Comparison of ENCODE assay signal across 2 cellular contexts in genomic region chr15:90836296-90836871, GRCh38.
TF ChIP-seq lines count a peak whose summit lies in the region.

No MANE protein-coding gene starts in this region.

TF ChIP-seq in HEK293, 187 proteins besides CTCF, POLR2A, EP300 and RAD21 (continued from another document):
- peak; percentile 66 for TF ChIP-seq ZNF692 (tag by site-specific recombination; IDR thresholded peaks at IDR 0.05)
- TF ChIP-seq ZNF324 (tag by site-specific recombination; IDR thresholded peaks at IDR 0.05) = peak; percentile 70; the same call in 1 of the 2 replicates
- TF ChIP-seq ZNF473 (tag by site-specific recombination; IDR thresholded peaks at IDR 0.05) = no peak
- TF ChIP-seq GLI4 (tag by site-specific recombination; IDR thresholded peaks at IDR 0.05) = no peak

TF ChIP-seq in HepG2, 621 proteins besides CTCF, POLR2A, EP300 and RAD21 (continued from another document):
- TF ChIP-seq DZIP1 (CRISPR knock-in tag; IDR thresholded peaks at IDR 0.05) = no peak
- TF ChIP-seq DR1 (CRISPR knock-in tag; IDR thresholded peaks at IDR 0.05) = no peak
- TF ChIP-seq, protein P1, sequence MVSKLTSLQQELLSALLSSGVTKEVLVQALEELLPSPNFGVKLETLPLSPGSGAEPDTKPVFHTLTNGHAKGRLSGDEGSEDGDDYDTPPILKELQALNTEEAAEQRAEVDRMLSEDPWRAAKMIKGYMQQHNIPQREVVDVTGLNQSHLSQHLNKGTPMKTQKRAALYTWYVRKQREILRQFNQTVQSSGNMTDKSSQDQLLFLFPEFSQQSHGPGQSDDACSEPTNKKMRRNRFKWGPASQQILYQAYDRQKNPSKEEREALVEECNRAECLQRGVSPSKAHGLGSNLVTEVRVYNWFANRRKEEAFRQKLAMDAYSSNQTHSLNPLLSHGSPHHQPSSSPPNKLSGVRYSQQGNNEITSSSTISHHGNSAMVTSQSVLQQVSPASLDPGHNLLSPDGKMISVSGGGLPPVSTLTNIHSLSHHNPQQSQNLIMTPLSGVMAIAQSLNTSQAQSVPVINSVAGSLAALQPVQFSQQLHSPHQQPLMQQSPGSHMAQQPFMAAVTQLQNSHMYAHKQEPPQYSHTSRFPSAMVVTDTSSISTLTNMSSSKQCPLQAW (CRISPR knock-in tag; IDR thresholded peaks at IDR 0.05) = no peak
- no peak for TF ChIP-seq ZNF292 (CRISPR knock-in tag; IDR thresholded peaks at IDR 0.05; ENCODE audit: borderline replicate concordance, low read depth)
- TF ChIP-seq ZBTB37 (CRISPR knock-in tag; IDR thresholded peaks at IDR 0.05) = no peak
- no peak for TF ChIP-seq ZNF350 (CRISPR knock-in tag; IDR thresholded peaks at IDR 0.05; ENCODE audit: borderline replicate concordance, low read depth)
- no peak for TF ChIP-seq PHB2 (IDR thresholded peaks at IDR 0.05; ENCODE audit: partially characterized antibody)
- TF ChIP-seq ZBTB49 (CRISPR knock-in tag; IDR thresholded peaks at IDR 0.05; ENCODE audit: borderline replicate concordance) = no peak
- TF ChIP-seq, protein P2, sequence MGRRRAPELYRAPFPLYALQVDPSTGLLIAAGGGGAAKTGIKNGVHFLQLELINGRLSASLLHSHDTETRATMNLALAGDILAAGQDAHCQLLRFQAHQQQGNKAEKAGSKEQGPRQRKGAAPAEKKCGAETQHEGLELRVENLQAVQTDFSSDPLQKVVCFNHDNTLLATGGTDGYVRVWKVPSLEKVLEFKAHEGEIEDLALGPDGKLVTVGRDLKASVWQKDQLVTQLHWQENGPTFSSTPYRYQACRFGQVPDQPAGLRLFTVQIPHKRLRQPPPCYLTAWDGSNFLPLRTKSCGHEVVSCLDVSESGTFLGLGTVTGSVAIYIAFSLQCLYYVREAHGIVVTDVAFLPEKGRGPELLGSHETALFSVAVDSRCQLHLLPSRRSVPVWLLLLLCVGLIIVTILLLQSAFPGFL (CRISPR knock-in tag; IDR thresholded peaks at IDR 0.05) = no peak
- no peak for TF ChIP-seq MED8 (CRISPR knock-in tag; IDR thresholded peaks at IDR 0.05; ENCODE audit: insufficient replicate concordance)
- TF ChIP-seq SP5 (CRISPR knock-in tag; IDR thresholded peaks at IDR 0.05; ENCODE audit: borderline replicate concordance, low read depth) = no peak
- peak; percentile 38; the same call in 1 of the 2 replicates for TF ChIP-seq GATAD2A (CRISPR knock-in tag; IDR thresholded peaks at IDR 0.05)
- TF ChIP-seq NRL (CRISPR knock-in tag; IDR thresholded peaks at IDR 0.05; ENCODE audit: borderline replicate concordance) = no peak
- no peak for TF ChIP-seq ZZZ3 (CRISPR knock-in tag; IDR thresholded peaks at IDR 0.05; ENCODE audit: borderline replicate concordance)
- TF ChIP-seq ZNF460 (CRISPR knock-in tag; IDR thresholded peaks at IDR 0.05; ENCODE audit: borderline replicate concordance) = no peak
- TF ChIP-seq HMG20A (CRISPR knock-in tag; IDR thresholded peaks at IDR 0.05; ENCODE audit: borderline replicate concordance) = no peak
- no peak for TF ChIP-seq YEATS2 (CRISPR knock-in tag; IDR thresholded peaks at IDR 0.05; ENCODE audit: borderline replicate concordance)
- TF ChIP-seq, protein P3, sequence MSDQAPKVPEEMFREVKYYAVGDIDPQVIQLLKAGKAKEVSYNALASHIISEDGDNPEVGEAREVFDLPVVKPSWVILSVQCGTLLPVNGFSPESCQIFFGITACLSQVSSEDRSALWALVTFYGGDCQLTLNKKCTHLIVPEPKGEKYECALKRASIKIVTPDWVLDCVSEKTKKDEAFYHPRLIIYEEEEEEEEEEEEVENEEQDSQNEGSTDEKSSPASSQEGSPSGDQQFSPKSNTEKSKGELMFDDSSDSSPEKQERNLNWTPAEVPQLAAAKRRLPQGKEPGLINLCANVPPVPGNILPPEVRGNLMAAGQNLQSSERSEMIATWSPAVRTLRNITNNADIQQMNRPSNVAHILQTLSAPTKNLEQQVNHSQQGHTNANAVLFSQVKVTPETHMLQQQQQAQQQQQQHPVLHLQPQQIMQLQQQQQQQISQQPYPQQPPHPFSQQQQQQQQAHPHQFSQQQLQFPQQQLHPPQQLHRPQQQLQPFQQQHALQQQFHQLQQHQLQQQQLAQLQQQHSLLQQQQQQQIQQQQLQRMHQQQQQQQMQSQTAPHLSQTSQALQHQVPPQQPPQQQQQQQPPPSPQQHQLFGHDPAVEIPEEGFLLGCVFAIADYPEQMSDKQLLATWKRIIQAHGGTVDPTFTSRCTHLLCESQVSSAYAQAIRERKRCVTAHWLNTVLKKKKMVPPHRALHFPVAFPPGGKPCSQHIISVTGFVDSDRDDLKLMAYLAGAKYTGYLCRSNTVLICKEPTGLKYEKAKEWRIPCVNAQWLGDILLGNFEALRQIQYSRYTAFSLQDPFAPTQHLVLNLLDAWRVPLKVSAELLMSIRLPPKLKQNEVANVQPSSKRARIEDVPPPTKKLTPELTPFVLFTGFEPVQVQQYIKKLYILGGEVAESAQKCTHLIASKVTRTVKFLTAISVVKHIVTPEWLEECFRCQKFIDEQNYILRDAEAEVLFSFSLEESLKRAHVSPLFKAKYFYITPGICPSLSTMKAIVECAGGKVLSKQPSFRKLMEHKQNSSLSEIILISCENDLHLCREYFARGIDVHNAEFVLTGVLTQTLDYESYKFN (CRISPR knock-in tag; conservative IDR thresholded peaks at IDR 0.05) = no peak
- no peak for TF ChIP-seq ZBTB1 (CRISPR knock-in tag; IDR thresholded peaks at IDR 0.05; ENCODE audit: borderline replicate concordance)
- TF ChIP-seq ATF7 (IDR thresholded peaks at IDR 0.05) = no peak
- TF ChIP-seq ATF7 (CRISPR knock-in tag; IDR thresholded peaks at IDR 0.05) = no peak
- no peak for TF ChIP-seq KDM5B (CRISPR knock-in tag; IDR thresholded peaks at IDR 0.05; ENCODE audit: borderline replicate concordance)
- no peak for TF ChIP-seq ZFAT (CRISPR knock-in tag; conservative IDR thresholded peaks at IDR 0.05)
- no peak for TF ChIP-seq ZNF333 (CRISPR knock-in tag; IDR thresholded peaks at IDR 0.05; ENCODE audit: borderline replicate concordance)
- no peak for TF ChIP-seq U2AF2 (IDR thresholded peaks at IDR 0.05; ENCODE audit: low read depth, low read length)
- TF ChIP-seq ZNF280B (CRISPR knock-in tag; IDR thresholded peaks at IDR 0.05; ENCODE audit: borderline replicate concordance) = no peak
- peak; percentile 96 for TF ChIP-seq FOSL2 (CRISPR knock-in tag; IDR thresholded peaks at IDR 0.05)
- no peak for TF ChIP-seq KLF11 (CRISPR knock-in tag; IDR thresholded peaks at IDR 0.05)
- TF ChIP-seq ZNF558 (CRISPR knock-in tag; IDR thresholded peaks at IDR 0.05; ENCODE audit: borderline replicate concordance) = no peak
- no peak for TF ChIP-seq ZNF160 (CRISPR knock-in tag; IDR thresholded peaks at IDR 0.05)
- TF ChIP-seq ZNF335 (CRISPR knock-in tag; IDR thresholded peaks at IDR 0.05) = no peak
- TF ChIP-seq ZSCAN31 (CRISPR knock-in tag; IDR thresholded peaks at IDR 0.05; ENCODE audit: low read depth) = no peak
- no peak for TF ChIP-seq ATF1 (CRISPR knock-in tag; IDR thresholded peaks at IDR 0.05)
- no peak for TF ChIP-seq ZBTB20 (CRISPR knock-in tag; IDR thresholded peaks at IDR 0.05; ENCODE audit: borderline replicate concordance, low read depth)
- TF ChIP-seq, protein P4, sequence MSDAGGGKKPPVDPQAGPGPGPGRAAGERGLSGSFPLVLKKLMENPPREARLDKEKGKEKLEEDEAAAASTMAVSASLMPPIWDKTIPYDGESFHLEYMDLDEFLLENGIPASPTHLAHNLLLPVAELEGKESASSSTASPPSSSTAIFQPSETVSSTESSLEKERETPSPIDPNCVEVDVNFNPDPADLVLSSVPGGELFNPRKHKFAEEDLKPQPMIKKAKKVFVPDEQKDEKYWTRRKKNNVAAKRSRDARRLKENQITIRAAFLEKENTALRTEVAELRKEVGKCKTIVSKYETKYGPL (CRISPR knock-in tag; IDR thresholded peaks at IDR 0.05) = no peak
- TF ChIP-seq MAX (IDR thresholded peaks at IDR 0.05) = no peak
- TF ChIP-seq SIX4 (CRISPR knock-in tag; IDR thresholded peaks at IDR 0.05) = no peak
- no peak for TF ChIP-seq XBP1 (CRISPR knock-in tag; IDR thresholded peaks at IDR 0.05)
- TF ChIP-seq, protein P5, sequence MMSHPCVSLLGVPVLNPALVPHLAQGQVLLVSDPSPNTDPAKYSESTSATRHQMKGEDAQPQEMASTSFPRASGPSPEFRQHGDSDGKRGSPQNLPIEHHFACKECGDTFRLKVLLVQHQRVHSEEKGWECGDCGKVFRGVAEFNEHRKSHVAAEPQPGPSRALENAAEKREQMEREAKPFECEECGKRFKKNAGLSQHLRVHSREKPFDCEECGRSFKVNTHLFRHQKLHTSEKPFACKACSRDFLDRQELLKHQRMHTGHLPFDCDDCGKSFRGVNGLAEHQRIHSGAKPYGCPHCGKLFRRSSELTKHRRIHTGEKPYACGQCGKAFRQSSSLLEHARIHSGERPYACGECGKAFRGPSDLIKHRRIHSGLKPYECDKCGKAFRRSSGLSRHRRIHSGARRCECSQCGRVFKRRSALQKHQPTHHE (CRISPR knock-in tag; IDR thresholded peaks at IDR 0.05; ENCODE audit: borderline replicate concordance) = no peak
- no peak for TF ChIP-seq PRPF4 (IDR thresholded peaks at IDR 0.05; ENCODE audit: low read depth, low read length, poor library complexity, severe bottlenecking)
